In the genomic region with DNA sequence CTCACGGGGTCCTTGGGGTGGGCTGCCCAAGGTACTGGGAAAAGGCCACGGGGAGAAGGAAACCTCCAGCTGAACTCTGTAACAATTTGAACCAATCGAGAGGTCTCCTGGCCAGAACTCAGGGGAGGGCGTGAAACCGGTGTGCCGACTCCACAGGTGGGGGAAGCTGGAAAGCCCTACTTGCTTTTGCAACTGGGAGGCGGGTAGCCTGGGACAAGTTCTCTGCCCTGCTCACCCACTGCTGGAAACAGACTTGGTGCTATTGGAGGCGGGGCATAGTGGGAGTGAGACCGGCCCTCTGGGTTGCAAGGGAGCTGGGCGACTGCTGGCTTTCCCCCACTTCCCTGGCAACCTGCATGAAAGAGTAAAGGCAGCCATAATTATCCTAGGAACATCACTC, we compare ENCODE assay signal across 26 cellular contexts.
"Had no signal": no experiment of that assay in that cellular context is flagged by ENCODE, and none has a peak within 500 bp of the region (broad histone marks: within the 10 kb centered on the region; RNA-seq: fewer than 3 reads in every experiment).

No MANE protein-coding gene starts in this region.

- FAIRE-seq: endometrium had no signal

- H3K4me1 ChIP-seq: esophagus squamous epithelium, heart right ventricle, lower lobe of right lung, prostate gland, sigmoid colon, testis, upper lobe of right lung, uterus had no signal

- H3K4me3 ChIP-seq: coronary artery, esophagus squamous epithelium, heart right ventricle, lower lobe of right lung, prostate gland, sigmoid colon, testis, tibial artery, upper lobe of right lung, uterus had no signal

- H3K27me3 ChIP-seq: esophagus squamous epithelium, sigmoid colon, testis, tibial artery, upper lobe of right lung, uterus had no signal

- H3K4me1 Mint-ChIP-seq: immature natural killer cell; neural crest cell; stimulated activated memory B cell treated with anti-CD40 and anti-IgM and Interleukin-4, amounts not matched to agents 10 μg/mL and 1 μg/mL and 100 μg/mL, for 72 hours had no signal

- H3K9me3 ChIP-seq: esophagus squamous epithelium, lower lobe of right lung, prostate gland, testis, tibial artery, upper lobe of right lung, uterus had no signal

- ATAC-seq: heart right ventricle; left ventricle myocardium superior; lower lobe of right lung; natural killer cell treated with Interleukin-12 subunit alpha and Interleukin-12 subunit beta and Interleukin-15 and Interleukin-18, amount 100 ng/mL, for 72 hours; right cardiac atrium; stimulated activated memory B cell treated with anti-CD40 and anti-IgM and Interleukin-4, amounts not matched to agents 10 μg/mL and 1 μg/mL and 100 μg/mL, for 72 hours; stimulated activated naive CD8-positive, alpha-beta T cell treated with anti-CD3 and anti-CD28 coated beads, Interleukin-15, Interleukin-2, amounts not matched to agents 100 U/mL and 50 U/mL, for 24 hours; upper lobe of right lung had no signal

- H3K36me3 ChIP-seq: esophagus squamous epithelium, heart right ventricle, lower lobe of right lung, prostate gland, sigmoid colon, tibial artery, upper lobe of right lung, uterus had no signal

- H3K27ac ChIP-seq: coronary artery, esophagus squamous epithelium, heart right ventricle, lower lobe of right lung, prostate gland, sigmoid colon, testis, tibial artery, upper lobe of right lung, uterus had no signal

- H3K4me3 Mint-ChIP-seq: immature natural killer cell; natural killer cell treated with Interleukin-12 subunit alpha and Interleukin-12 subunit beta and Interleukin-15 and Interleukin-18, amount 100 ng/mL, for 72 hours; neural crest cell; stimulated activated memory B cell treated with anti-CD40 and anti-IgM and Interleukin-4, amounts not matched to agents 10 μg/mL and 1 μg/mL and 100 μg/mL, for 72 hours had no signal

- H3K36me3 Mint-ChIP-seq: immature natural killer cell; natural killer cell treated with Interleukin-12 subunit alpha and Interleukin-12 subunit beta and Interleukin-15 and Interleukin-18, amount 100 ng/mL, for 72 hours; stimulated activated memory B cell treated with anti-CD40 and anti-IgM and Interleukin-4, amounts not matched to agents 10 μg/mL and 1 μg/mL and 100 μg/mL, for 72 hours had no signal

- H3K27ac Mint-ChIP-seq: immature natural killer cell; natural killer cell treated with Interleukin-12 subunit alpha and Interleukin-12 subunit beta and Interleukin-15 and Interleukin-18, amount 100 ng/mL, for 72 hours; stimulated activated memory B cell treated with anti-CD40 and anti-IgM and Interleukin-4, amounts not matched to agents 10 μg/mL and 1 μg/mL and 100 μg/mL, for 72 hours had no signal

- DNase-seq: dermis blood vessel endothelial cell; effector memory CD4-positive, alpha-beta T cell; erythroblast; esophagus squamous epithelium; foreskin melanocyte; glutamatergic neuron; heart right ventricle; hypothalamus; immature natural killer cell; left ventricle myocardium superior; lower lobe of right lung; right cardiac atrium; sigmoid colon; stimulated activated CD4-positive, alpha-beta T cell treated with anti-CD3 and anti-CD28 coated beads, Interleukin-4, amount 100 ng/mL, for 4 hours; stimulated activated naive CD8-positive, alpha-beta T cell treated with anti-CD3 and anti-CD28 coated beads, Interleukin-15, Interleukin-2, amounts not matched to agents 100 U/mL and 50 U/mL, for 24 hours; substantia nigra; testis; tibial artery; upper lobe of right lung; uterus had no signal
